Comparison of ENCODE assay signal across 1 cellular context in genomic region chr22:19396934-19397728, GRCh38.
TF ChIP-seq lines count a peak whose summit lies in the region.

No MANE protein-coding gene starts in this region.

TF ChIP-seq in K562, 482 proteins besides CTCF, POLR2A, EP300 and RAD21 (continued from another document and continues in another):
- TF ChIP-seq, protein P1, sequence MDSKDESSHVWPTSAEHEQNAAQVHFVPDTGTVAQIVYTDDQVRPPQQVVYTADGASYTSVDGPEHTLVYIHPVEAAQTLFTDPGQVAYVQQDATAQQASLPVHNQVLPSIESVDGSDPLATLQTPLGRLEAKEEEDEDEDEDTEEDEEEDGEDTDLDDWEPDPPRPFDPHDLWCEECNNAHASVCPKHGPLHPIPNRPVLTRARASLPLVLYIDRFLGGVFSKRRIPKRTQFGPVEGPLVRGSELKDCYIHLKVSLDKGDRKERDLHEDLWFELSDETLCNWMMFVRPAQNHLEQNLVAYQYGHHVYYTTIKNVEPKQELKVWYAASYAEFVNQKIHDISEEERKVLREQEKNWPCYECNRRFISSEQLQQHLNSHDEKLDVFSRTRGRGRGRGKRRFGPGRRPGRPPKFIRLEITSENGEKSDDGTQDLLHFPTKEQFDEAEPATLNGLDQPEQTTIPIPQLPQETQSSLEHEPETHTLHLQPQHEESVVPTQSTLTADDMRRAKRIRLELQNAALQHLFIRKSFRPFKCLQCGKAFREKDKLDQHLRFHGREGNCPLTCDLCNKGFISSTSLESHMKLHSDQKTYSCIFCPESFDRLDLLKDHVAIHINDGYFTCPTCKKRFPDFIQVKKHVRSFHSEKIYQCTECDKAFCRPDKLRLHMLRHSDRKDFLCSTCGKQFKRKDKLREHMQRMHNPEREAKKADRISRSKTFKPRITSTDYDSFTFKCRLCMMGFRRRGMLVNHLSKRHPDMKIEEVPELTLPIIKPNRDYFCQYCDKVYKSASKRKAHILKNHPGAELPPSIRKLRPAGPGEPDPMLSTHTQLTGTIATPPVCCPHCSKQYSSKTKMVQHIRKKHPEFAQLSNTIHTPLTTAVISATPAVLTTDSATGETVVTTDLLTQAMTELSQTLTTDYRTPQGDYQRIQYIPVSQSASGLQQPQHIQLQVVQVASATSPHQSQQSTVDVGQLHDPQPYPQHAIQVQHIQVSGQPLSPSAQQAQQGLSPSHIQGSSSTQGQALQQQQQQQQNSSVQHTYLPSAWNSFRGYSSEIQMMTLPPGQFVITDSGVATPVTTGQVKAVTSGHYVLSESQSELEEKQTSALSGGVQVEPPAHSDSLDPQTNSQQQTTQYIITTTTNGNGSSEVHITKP (IDR thresholded peaks at IDR 0.05; ENCODE audit: partially characterized antibody) = no peak
- TF ChIP-seq ZFP36 (IDR thresholded peaks at IDR 0.05; ENCODE audit: low read depth, low read length, partially characterized antibody) = no peak
- no peak for TF ChIP-seq ZNF407 (IDR thresholded peaks at IDR 0.05; ENCODE audit: low read depth)
- no peak for TF ChIP-seq ZNF12 (CRISPR knock-in tag; IDR thresholded peaks at IDR 0.05)
- no peak for TF ChIP-seq MBD1 (CRISPR knock-in tag; IDR thresholded peaks at IDR 0.05)
- TF ChIP-seq HMG20B (CRISPR knock-in tag; IDR thresholded peaks at IDR 0.05) = no peak
- TF ChIP-seq, protein P2, sequence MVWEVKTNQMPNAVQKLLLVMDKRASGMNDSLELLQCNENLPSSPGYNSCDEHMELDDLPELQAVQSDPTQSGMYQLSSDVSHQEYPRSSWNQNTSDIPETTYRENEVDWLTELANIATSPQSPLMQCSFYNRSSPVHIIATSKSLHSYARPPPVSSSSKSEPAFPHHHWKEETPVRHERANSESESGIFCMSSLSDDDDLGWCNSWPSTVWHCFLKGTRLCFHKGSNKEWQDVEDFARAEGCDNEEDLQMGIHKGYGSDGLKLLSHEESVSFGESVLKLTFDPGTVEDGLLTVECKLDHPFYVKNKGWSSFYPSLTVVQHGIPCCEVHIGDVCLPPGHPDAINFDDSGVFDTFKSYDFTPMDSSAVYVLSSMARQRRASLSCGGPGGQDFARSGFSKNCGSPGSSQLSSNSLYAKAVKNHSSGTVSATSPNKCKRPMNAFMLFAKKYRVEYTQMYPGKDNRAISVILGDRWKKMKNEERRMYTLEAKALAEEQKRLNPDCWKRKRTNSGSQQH (CRISPR knock-in tag; IDR thresholded peaks at IDR 0.05) = peak; percentile 89
- TF ChIP-seq, protein P3, sequence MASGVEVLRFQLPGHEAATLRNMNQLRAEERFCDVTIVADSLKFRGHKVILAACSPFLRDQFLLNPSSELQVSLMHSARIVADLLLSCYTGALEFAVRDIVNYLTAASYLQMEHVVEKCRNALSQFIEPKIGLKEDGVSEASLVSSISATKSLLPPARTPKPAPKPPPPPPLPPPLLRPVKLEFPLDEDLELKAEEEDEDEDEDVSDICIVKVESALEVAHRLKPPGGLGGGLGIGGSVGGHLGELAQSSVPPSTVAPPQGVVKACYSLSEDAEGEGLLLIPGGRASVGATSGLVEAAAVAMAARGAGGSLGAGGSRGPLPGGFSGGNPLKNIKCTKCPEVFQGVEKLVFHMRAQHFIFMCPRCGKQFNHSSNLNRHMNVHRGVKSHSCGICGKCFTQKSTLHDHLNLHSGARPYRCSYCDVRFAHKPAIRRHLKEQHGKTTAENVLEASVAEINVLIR (CRISPR knock-in tag; IDR thresholded peaks at IDR 0.05) = peak; percentile 93
- TF ChIP-seq, protein P4, sequence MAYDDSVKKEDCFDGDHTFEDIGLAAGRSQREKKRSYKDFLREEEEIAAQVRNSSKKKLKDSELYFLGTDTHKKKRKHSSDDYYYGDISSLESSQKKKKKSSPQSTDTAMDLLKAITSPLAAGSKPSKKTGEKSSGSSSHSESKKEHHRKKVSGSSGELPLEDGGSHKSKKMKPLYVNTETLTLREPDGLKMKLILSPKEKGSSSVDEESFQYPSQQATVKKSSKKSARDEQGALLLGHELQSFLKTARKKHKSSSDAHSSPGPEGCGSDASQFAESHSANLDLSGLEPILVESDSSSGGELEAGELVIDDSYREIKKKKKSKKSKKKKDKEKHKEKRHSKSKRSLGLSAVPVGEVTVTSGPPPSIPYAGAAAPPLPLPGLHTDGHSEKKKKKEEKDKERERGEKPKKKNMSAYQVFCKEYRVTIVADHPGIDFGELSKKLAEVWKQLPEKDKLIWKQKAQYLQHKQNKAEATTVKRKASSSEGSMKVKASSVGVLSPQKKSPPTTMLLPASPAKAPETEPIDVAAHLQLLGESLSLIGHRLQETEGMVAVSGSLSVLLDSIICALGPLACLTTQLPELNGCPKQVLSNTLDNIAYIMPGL (CRISPR knock-in tag; IDR thresholded peaks at IDR 0.05) = peak; percentile 81; the same call in 1 of the 2 replicates
- TF ChIP-seq E4F1 (CRISPR knock-in tag; IDR thresholded peaks at IDR 0.05; ENCODE audit: borderline replicate concordance) = no peak
- TF ChIP-seq LCOR (CRISPR knock-in tag; IDR thresholded peaks at IDR 0.05) = no peak
- no peak for TF ChIP-seq MCM2 (IDR thresholded peaks at IDR 0.05; ENCODE audit: low read depth)
- TF ChIP-seq PYGO2 (tag; IDR thresholded peaks at IDR 0.05) = peak; percentile 46; the same call in 1 of the 2 replicates
- TF ChIP-seq NFYB (IDR thresholded peaks at IDR 0.05; ENCODE audit: extremely low read depth, insufficient read length) = peak; percentile 75
- TF ChIP-seq, protein P5, sequence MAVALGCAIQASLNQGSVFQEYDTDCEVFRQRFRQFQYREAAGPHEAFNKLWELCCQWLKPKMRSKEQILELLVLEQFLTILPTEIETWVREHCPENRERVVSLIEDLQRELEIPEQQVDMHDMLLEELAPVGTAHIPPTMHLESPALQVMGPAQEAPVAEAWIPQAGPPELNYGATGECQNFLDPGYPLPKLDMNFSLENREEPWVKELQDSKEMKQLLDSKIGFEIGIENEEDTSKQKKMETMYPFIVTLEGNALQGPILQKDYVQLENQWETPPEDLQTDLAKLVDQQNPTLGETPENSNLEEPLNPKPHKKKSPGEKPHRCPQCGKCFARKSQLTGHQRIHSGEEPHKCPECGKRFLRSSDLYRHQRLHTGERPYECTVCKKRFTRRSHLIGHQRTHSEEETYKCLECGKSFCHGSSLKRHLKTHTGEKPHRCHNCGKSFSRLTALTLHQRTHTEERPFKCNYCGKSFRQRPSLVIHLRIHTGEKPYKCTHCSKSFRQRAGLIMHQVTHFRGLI (CRISPR knock-in tag; IDR thresholded peaks at IDR 0.05) = peak; percentile 2; the same call in 1 of the 2 replicates
- TF ChIP-seq RFX7 (CRISPR knock-in tag; IDR thresholded peaks at IDR 0.05) = no peak
- no peak for TF ChIP-seq ZNF511 (CRISPR knock-in tag; IDR thresholded peaks at IDR 0.05)
- no peak for TF ChIP-seq E2F3 (CRISPR knock-in tag; IDR thresholded peaks at IDR 0.05)
- no peak for TF ChIP-seq BMI1 (IDR thresholded peaks at IDR 0.05; ENCODE audit: low read length)
- TF ChIP-seq, protein P6, sequence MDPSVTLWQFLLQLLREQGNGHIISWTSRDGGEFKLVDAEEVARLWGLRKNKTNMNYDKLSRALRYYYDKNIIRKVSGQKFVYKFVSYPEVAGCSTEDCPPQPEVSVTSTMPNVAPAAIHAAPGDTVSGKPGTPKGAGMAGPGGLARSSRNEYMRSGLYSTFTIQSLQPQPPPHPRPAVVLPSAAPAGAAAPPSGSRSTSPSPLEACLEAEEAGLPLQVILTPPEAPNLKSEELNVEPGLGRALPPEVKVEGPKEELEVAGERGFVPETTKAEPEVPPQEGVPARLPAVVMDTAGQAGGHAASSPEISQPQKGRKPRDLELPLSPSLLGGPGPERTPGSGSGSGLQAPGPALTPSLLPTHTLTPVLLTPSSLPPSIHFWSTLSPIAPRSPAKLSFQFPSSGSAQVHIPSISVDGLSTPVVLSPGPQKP (CRISPR knock-in tag; IDR thresholded peaks at IDR 0.05) = no peak
